ENCODE assay signal across 1 cellular context in the genomic region with DNA sequence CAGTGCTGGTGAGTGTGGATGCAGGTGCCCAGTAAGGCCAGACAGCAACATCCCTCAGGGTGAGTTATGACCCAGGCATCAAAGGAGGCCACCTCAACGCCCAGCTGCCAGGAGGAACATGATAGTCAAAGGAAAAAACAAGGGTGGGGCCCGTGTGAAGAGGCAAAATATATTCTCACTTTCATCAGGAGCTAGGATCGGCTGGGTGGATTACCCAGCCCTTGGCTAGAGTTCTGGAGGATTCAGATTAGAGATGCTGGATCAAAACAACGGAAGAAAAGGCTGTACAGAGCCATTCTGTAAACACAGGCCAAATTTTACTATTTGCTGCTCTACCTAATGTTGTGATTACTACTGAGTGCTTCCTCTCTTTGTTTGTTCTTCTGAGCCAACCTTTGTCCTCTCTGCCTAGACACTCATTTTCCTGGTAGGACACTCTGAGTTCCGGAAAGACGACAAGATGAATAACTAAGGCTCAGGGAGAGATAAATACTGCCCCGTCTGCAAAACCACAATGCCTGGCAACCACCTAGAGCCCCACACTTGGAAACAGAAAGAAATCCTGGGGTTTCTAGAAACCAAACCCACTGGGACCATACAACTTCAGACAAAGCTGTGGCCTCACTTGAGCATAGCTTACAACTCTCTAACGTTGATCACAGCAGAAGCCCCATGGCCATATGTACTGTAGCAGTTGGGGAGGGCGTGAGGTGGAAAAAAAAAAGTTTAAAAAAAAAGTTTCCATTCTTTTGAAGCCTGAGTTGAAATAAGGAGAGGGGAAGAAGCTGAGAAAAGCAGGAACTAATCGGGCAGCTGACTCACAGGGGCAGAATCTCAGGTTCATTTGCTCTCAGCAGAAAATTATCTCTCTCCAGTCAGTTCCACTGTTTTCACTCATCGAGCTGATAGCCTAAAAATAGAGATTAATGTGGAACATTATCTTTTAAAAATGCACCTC.
A peak's percentile ranks its signal among the peaks of the same experiment; 100 is the strongest.
TF ChIP-seq lines count a peak whose summit lies in the region.

No MANE protein-coding gene starts in this region.

TF ChIP-seq in IMR-90, 13 proteins besides CTCF, POLR2A, EP300 and RAD21:
- TF ChIP-seq RCOR1 (IDR thresholded peaks at IDR 0.05; ENCODE audit: insufficient replicate concordance, low read length) (no peak), MAZ (IDR thresholded peaks at IDR 0.05; ENCODE audit: borderline replicate concordance, low read depth, low read length) (no peak), MAFK (IDR thresholded peaks at IDR 0.05; ENCODE audit: low read depth, low read length) (peak; percentile 61)
TF ChIP-seq in IMR-90: peak in this region for 1.
